8 cellular contexts compared by ENCODE assay signal in genomic region chr15:28886431-28887343, GRCh38. TPM values are rescaled to one million over a fixed set of nuclear protein-coding genes. Genes with fewer than 3 reads are reported as not detected.
DNase-seq lines count a peak whose midpoint lies in the region; ATAC-seq and TF ChIP-seq lines count a peak whose summit lies in the region.

No MANE protein-coding gene starts in this region.

- no peaks in the 10 kb centered on the region for H3K9me3 ChIP-seq in Caco-2

- no peaks in the 10 kb centered on the region for H3K9me3 Mint-ChIP-seq in activated T-cell treated with anti-CD3 and anti-CD28 coated beads, Interleukin-2, amount 50 U/mL, for 72 hours
- no peaks in the 10 kb centered on the region for H3K9me3 Mint-ChIP-seq in Caco-2 (ENCODE audit: unreplicated experiment)

- H3K4me1 Mint-ChIP-seq in activated T-cell treated with anti-CD3 and anti-CD28 coated beads, Interleukin-2, amount 50 U/mL, for 72 hours (ENCODE audit: low read depth): peaks cover 45% of the 10 kb centered on the region
- no peaks in the 10 kb centered on the region for H3K4me1 Mint-ChIP-seq in Caco-2 (ENCODE audit: low read depth, unreplicated experiment)

- TF ChIP-seq CTCF in Caco-2 (IDR thresholded peaks at IDR 0.05; ENCODE audit: insufficient read depth in 1 of 2, low read depth in 1 of 2, low read length in 1 of 2, severe bottlenecking in 1 of 2, unreplicated experiment in 1 of 2): no peak

- CTCF ChIA-PET in Caco-2 (lab: Charles Lee): no interaction called here

- H3K4me3 Mint-ChIP-seq in activated T-cell treated with anti-CD3 and anti-CD28 coated beads, Interleukin-2, amount 50 U/mL, for 72 hours: peak overlapping the region; percentile 76 to 86
- no peak overlapping the region for H3K4me3 Mint-ChIP-seq in Caco-2 (ENCODE audit: unreplicated experiment)

- no peaks in the 10 kb centered on the region for H3K36me3 ChIP-seq in Caco-2 (ENCODE audit: control insufficient read depth, insufficient read depth, low read length)

- ATAC-seq in activated T-cell treated with anti-CD3 and anti-CD28 coated beads, Interleukin-2, amount 50 U/mL, for 72 hours (replicated peaks in 1 of 2): peak in 1 of 2 donors; percentile 21
- ATAC-seq in stimulated activated naive CD8-positive, alpha-beta T cell treated with anti-CD3 and anti-CD28 coated beads, Interleukin-15, Interleukin-2, amounts not matched to agents 100 U/mL and 50 U/mL, for 24 hours: peak; percentile 1
- ATAC-seq in GM19452 (IDR thresholded peaks at IDR 0.05; ENCODE audit: unreplicated experiment): no peak

- H3K4me1 ChIP-seq in Caco-2: no peaks in the 10 kb centered on the region

- peak overlapping the region; percentile 21 for H3K27ac Mint-ChIP-seq in activated T-cell treated with anti-CD3 and anti-CD28 coated beads, Interleukin-2, amount 50 U/mL, for 72 hours
- no peak overlapping the region for H3K27ac Mint-ChIP-seq in Caco-2 (ENCODE audit: unreplicated experiment)

- no peak overlapping the region for H3K4me3 ChIP-seq in Caco-2 (ENCODE audit: low read depth, low read length)

- POLR2A ChIA-PET in Caco-2 (lab: Charles Lee): no interaction called here

- intact Hi-C loops in Caco-2 (cut with micrococcal nuclease; ENCODE audit: unreplicated experiment): no loop called here

- no peaks in the 10 kb centered on the region for H3K27me3 ChIP-seq in Caco-2 (replicated peaks; ENCODE audit: control insufficient read depth, insufficient read depth, low read length)

- no peaks in the 10 kb centered on the region for H3K27me3 Mint-ChIP-seq in activated T-cell treated with anti-CD3 and anti-CD28 coated beads, Interleukin-2, amount 50 U/mL, for 72 hours (ENCODE audit: low read depth)
- no peaks in the 10 kb centered on the region for H3K27me3 Mint-ChIP-seq in Caco-2 (ENCODE audit: insufficient read depth, unreplicated experiment)

- H3K36me3 Mint-ChIP-seq in activated T-cell treated with anti-CD3 and anti-CD28 coated beads, Interleukin-2, amount 50 U/mL, for 72 hours (ENCODE audit: insufficient read depth in 2 of 2): no peaks in the 10 kb centered on the region
- H3K36me3 Mint-ChIP-seq in Caco-2 (ENCODE audit: insufficient read depth, unreplicated experiment): no peaks in the 10 kb centered on the region

- peak; percentile 42 for DNase-seq in NCI-H82 (lab: John Stamatoyannopoulos, UW)
- DNase-seq in NCI-H82 treated with DMSO at 0.1 percent for 48 hours (lab: John Stamatoyannopoulos, UW; ENCODE audit: unreplicated experiment): no peak
- peak in 1 of 2 donors; percentile 20 for DNase-seq in activated T-cell treated with anti-CD3 and anti-CD28 coated beads, Interleukin-2, amount 50 U/mL, for 72 hours
- peak; percentile 36 for DNase-seq in hepatic stellate cell (ENCODE audit: low spot score)
- no peak for DNase-seq in stimulated activated naive CD8-positive, alpha-beta T cell treated with anti-CD3 and anti-CD28 coated beads, Interleukin-15, Interleukin-2, amounts not matched to agents 100 U/mL and 50 U/mL, for 24 hours
- DNase-seq in Caco-2: no peak
- no peak for DNase-seq in NCI-H2227 (lab: John Stamatoyannopoulos, UW; ENCODE audit: unreplicated experiment)

- BruUV-seq in Caco-2 (replicated peaks; lab: Mats Ljungman, UMichigan): no TSS peak

RNA-seq across cellular contexts. Expression of gene APBA2, which starts 0.9 kb away (rescaled TPM):
- total RNA-seq in activated T-cell treated with anti-CD3 and anti-CD28 coated beads, Interleukin-2, amount 50 U/mL, for 72 hours: 1 to 10 TPM; 9.1 to 9.8 TPM
- not detected in 2 replicates for total RNA-seq in Caco-2 (2022)

RNA-seq across cellular contexts. Expression of gene GOLGA6L7, which starts 38.2 kb away (rescaled TPM):
- not detected for total RNA-seq in activated T-cell treated with anti-CD3 and anti-CD28 coated beads, Interleukin-2, amount 50 U/mL, for 72 hours
- total RNA-seq in Caco-2 (2022): not detected in 2 replicates

Comparison
In these comparisons a context has a peak if more than half of its experiments do, and no peak if none do; other contexts are left out.
1. DNase-seq: peak in NCI-H82 (single experiment) and hepatic stellate cell (single experiment); none in NCI-H82 treated with DMSO at 0.1 percent for 48 hours (single experiment), stimulated activated naive CD8-positive, alpha-beta T cell treated with anti-CD3 and anti-CD28 coated beads, Interleukin-15, Interleukin-2, amounts not matched to agents 100 U/mL and 50 U/mL, for 24 hours (single experiment), Caco-2 (0 of 2) and NCI-H2227 (single experiment).
2. RNA of gene APBA2, which starts 0.9 kb away (total RNA-seq): 9.1 to 9.8 TPM in activated T-cell treated with anti-CD3 and anti-CD28 coated beads, Interleukin-2, amount 50 U/mL, for 72 hours; not detected in Caco-2; every median in the first group is over 10 times any median in the second.